In the genomic region with DNA sequence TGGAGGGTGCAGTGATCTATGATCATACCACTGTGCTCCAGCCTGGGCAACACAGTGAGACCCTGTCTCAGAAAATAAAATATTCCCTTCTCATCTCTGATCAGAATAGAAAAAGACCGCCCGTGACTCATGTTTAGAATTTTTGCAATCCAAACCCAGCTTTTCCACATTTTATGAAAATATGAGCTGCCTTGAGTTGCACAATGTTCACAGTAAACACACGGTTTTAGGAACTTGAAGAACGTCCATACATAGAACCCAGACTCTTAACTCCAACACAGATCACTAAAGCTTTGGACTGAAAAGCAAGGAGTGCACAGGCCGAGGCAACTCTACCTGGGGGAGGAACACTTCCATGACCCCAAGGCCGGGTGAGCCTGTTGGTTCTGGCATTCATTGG, we compare ENCODE assay signal across 1 cellular context.
TF ChIP-seq lines count a peak whose summit lies in the region.

No MANE protein-coding gene starts in this region.

TF ChIP-seq in IMR-90, 13 proteins besides CTCF, POLR2A, EP300 and RAD21:
- no peak for TF ChIP-seq CEBPB (IDR thresholded peaks at IDR 0.05; ENCODE audit: low read depth, low read length)
- no peak for TF ChIP-seq MAFK (IDR thresholded peaks at IDR 0.05; ENCODE audit: low read depth, low read length)
- no peak for TF ChIP-seq BHLHE40 (IDR thresholded peaks at IDR 0.05; ENCODE audit: low read depth, low read length)
